In genomic region chr18:28045176-28045810, GRCh38 we compare ENCODE assay signal across 12 cellular contexts.
DNase-seq lines count a peak whose midpoint lies in the region; ATAC-seq, FAIRE-seq and TF ChIP-seq lines count a peak whose summit lies in the region.
"Had no signal": no experiment of that assay in that cellular context is flagged by ENCODE, and none has a peak within 500 bp of the region (broad histone marks: within the 10 kb centered on the region; RNA-seq: fewer than 3 reads in every experiment).

No MANE protein-coding gene starts in this region.

- H3K27ac Mint-ChIP-seq in activated naive CD8-positive, alpha-beta T cell treated with anti-CD3 and anti-CD28 coated beads, Interleukin-2, amount 50 U/mL, for 24 hours, result no peak overlapping the region

- H3K36me3 Mint-ChIP-seq in activated naive CD8-positive, alpha-beta T cell treated with anti-CD3 and anti-CD28 coated beads, Interleukin-2, amount 50 U/mL, for 24 hours (ENCODE audit: low read depth), result no peaks in the 10 kb centered on the region

- H3K27ac ChIP-seq in A549, result peak overlapping the region in 1 of 2 experiments; percentile 54; a peak in 2 of 6 replicates
- H3K27ac ChIP-seq in HUES6 (ENCODE audit: low read depth, low read length), result peak overlapping the region; percentile 65
- H3K27ac ChIP-seq: BLaER1 had no signal

- H3K9me3 ChIP-seq in A549 (no peaks in the 10 kb centered on the region), HUES6 (ENCODE audit: control insufficient read depth, insufficient read depth, low read depth, low read length) (no peaks in the 10 kb centered on the region)
- H3K9me3 ChIP-seq: BLaER1 had no signal

- intact Hi-C loops in left ventricle myocardium superior (cut with micrococcal nuclease), result loop anchor here (10.0 kb wide), 1 partner anchor 60 kb away; no protein-coding TSS in a partner anchor
- intact Hi-C loops in sciatic nerve (cut with DNase I), result no loop called here

- H3K4me1 Mint-ChIP-seq in activated naive CD8-positive, alpha-beta T cell treated with anti-CD3 and anti-CD28 coated beads, Interleukin-2, amount 50 U/mL, for 24 hours, result no peaks in the 10 kb centered on the region

- H3K36me3 ChIP-seq in HUES6 (ENCODE audit: control insufficient read depth, insufficient read depth, low read length), result no peaks in the 10 kb centered on the region
- H3K36me3 ChIP-seq: BLaER1 had no signal

- TF ChIP-seq CTCF in A549 (IDR thresholded peaks at IDR 0.05), result no peak

- no peak for TF ChIP-seq EP300 in A549 (IDR thresholded peaks at IDR 0.05)

- peak overlapping the region; percentile 43 for H3K4me2 ChIP-seq in A549
- H3K4me2 ChIP-seq: BLaER1 had no signal

- DNase-seq in A549 (ENCODE audit: low read depth in 1 of 2, low spot score in 1 of 2), result peak in 1 of 2 experiments; percentile 31
- peak; percentile 93 to 94 for DNase-seq in SHP77 (lab: John Stamatoyannopoulos, UW)
- DNase-seq in left ventricle myocardium superior, result no peak
- DNase-seq in sciatic nerve (ENCODE audit: low spot score), result no peak
- DNase-seq in activated naive CD8-positive, alpha-beta T cell treated with anti-CD3 and anti-CD28 coated beads, Interleukin-2, amount 50 U/mL, for 24 hours, result no peak
- no peak for DNase-seq in stimulated activated CD4-positive, alpha-beta T cell treated with anti-CD3 and anti-CD28 coated beads, Interleukin-2, amount 100 ng/mL, for 48 hours
- no peak for DNase-seq in AG08396 (ENCODE audit: low spot score)
- DNase-seq: foreskin melanocyte, NCI-H1694 treated with DMSO at 0.1 percent for 48 hours, T-helper 9 cell had no signal

- no peaks in the 10 kb centered on the region for H3K9me3 Mint-ChIP-seq in activated naive CD8-positive, alpha-beta T cell treated with anti-CD3 and anti-CD28 coated beads, Interleukin-2, amount 50 U/mL, for 24 hours

- no peaks in the 10 kb centered on the region for H3K27me3 Mint-ChIP-seq in activated naive CD8-positive, alpha-beta T cell treated with anti-CD3 and anti-CD28 coated beads, Interleukin-2, amount 50 U/mL, for 24 hours

- WGBS in A549 (ENCODE audit: missing lambda C conversion rate), result 45% methylated on average over 3 of the region's 3 CpGs

- ATAC-seq in A549 (peak in 1 of 2 experiments; percentile 53; a peak in 2 of 6 replicates), left ventricle myocardium superior (peak; percentile 39), sciatic nerve (no peak)
- ATAC-seq in activated naive CD8-positive, alpha-beta T cell treated with anti-CD3 and anti-CD28 coated beads, Interleukin-2, amount 50 U/mL, for 24 hours, result no peak

- TF ChIP-seq RAD21 in A549 (conservative IDR thresholded peaks at IDR 0.05 in 1 of 2, IDR thresholded peaks at IDR 0.05 in 1 of 2), result no peak

- H3K4me3 Mint-ChIP-seq in activated naive CD8-positive, alpha-beta T cell treated with anti-CD3 and anti-CD28 coated beads, Interleukin-2, amount 50 U/mL, for 24 hours, result no peak overlapping the region

- H3K4me1 ChIP-seq in A549 (peaks cover 40% of the 10 kb centered on the region), HUES6 (ENCODE audit: control insufficient read depth, insufficient read depth, low read length) (peaks cover 44% of the 10 kb centered on the region)
- H3K4me1 ChIP-seq: BLaER1 had no signal

- FAIRE-seq in A549 (lab: Jason Lieb, UNC), result no peak

- POLR2A ChIA-PET in A549 (lab: Yijun Ruan, JAX), result interaction anchor here (0.6 kb wide), 1 partner anchor 31 kb away, joined by 3 read pairs; no protein-coding TSS in a partner anchor

- H3K4me3 ChIP-seq in A549, result no peak overlapping the region
- H3K4me3 ChIP-seq in HUES6 (ENCODE audit: low read depth, low read length), result peak overlapping the region; percentile 5; the same call in 1 of the 2 replicates
- H3K4me3 ChIP-seq: BLaER1 had no signal

- no peaks in the 10 kb centered on the region for H3K27me3 ChIP-seq in HUES6 (ENCODE audit: control insufficient read depth, insufficient read depth, low read length)
- H3K27me3 ChIP-seq: BLaER1 had no signal

- no peak for TF ChIP-seq POLR2A in A549 (IDR thresholded peaks at IDR 0.05; ENCODE audit: low read length)

- H3K9ac ChIP-seq in HUES6 (ENCODE audit: low read length), result no peak overlapping the region
- H3K9ac ChIP-seq: BLaER1 had no signal

- CTCF ChIA-PET in A549 (lab: Yijun Ruan, JAX), result no interaction called here

TF ChIP-seq in A549, 52 proteins besides CTCF, POLR2A, EP300 and RAD21:
- TF ChIP-seq FOSB (CRISPR knock-in tag; IDR thresholded peaks at IDR 0.05) (no peak), FOXS1 (CRISPR knock-in tag; IDR thresholded peaks at IDR 0.05) (no peak)

Comparison
In these comparisons a context has a peak if more than half of its experiments do, and no peak if none do; other contexts are left out.
1. DNase-seq: peak in SHP77 (2 of 2); none in left ventricle myocardium superior (single experiment), sciatic nerve (single experiment), activated naive CD8-positive, alpha-beta T cell treated with anti-CD3 and anti-CD28 coated beads, Interleukin-2, amount 50 U/mL, for 24 hours (single experiment), stimulated activated CD4-positive, alpha-beta T cell treated with anti-CD3 and anti-CD28 coated beads, Interleukin-2, amount 100 ng/mL, for 48 hours (0 of 2) and AG08396 (single experiment).